In genomic region chr20:25209400-25209799, GRCh38 we compare ENCODE assay signal across 9 cellular contexts.
"Had no signal": no experiment of that assay in that cellular context is flagged by ENCODE, and none has a peak within 500 bp of the region (broad histone marks: within the 10 kb centered on the region; RNA-seq: fewer than 3 reads in every experiment).

No MANE protein-coding gene starts in this region.

- H3K4me3 ChIP-seq: GM23248, GM23338, HAP-1 had no signal

- DNase-seq: GM23248, GOT3, H7, H9, HCEC 1CT, HFFc6 had no signal

- ATAC-seq: GM23338, HCT116 had no signal

- H3K9me3 ChIP-seq: HAP-1 had no signal

- H3K27ac ChIP-seq: GM23248 had no signal

- H3K27ac Mint-ChIP-seq: GM23338, H9, HFFc6 had no signal

- H3K4me3 Mint-ChIP-seq: GM23338, H9, HFFc6 had no signal

- H3K9me3 Mint-ChIP-seq: GM23338, H9, HFFc6 had no signal

- H3K4me1 ChIP-seq: HAP-1 had no signal
